ENCODE assay signal across 9 cellular contexts in genomic region chr7:45021604-45022296, GRCh38. TPM values are rescaled to one million over a fixed set of nuclear protein-coding genes. Genes with fewer than 3 reads are reported as not detected.
DNase-seq lines count a peak whose midpoint lies in the region; ATAC-seq, FAIRE-seq and TF ChIP-seq lines count a peak whose summit lies in the region.
"Had no signal": no experiment of that assay in that cellular context is flagged by ENCODE, and none has a peak within 500 bp of the region (broad histone marks: within the 10 kb centered on the region; RNA-seq: fewer than 3 reads in every experiment).

No MANE protein-coding gene starts in this region.

- no peak overlapping the region for H3K27ac ChIP-seq in pancreas
- H3K27ac ChIP-seq: C4-2B had no signal

- H3K4me1 ChIP-seq in pancreas = no peaks in the 10 kb centered on the region

- no peaks in the 10 kb centered on the region for H3K27me3 Mint-ChIP-seq in activated CD4-positive, alpha-beta memory T cell treated with anti-CD3 and anti-CD28 coated beads, Interleukin-2, amount 10 ng/mL, durations not matched to agents 7 days and 5 days
- H3K27me3 Mint-ChIP-seq in naive thymus-derived CD8-positive, alpha-beta T cell = no peaks in the 10 kb centered on the region

- H3K36me3 Mint-ChIP-seq in activated CD4-positive, alpha-beta memory T cell treated with anti-CD3 and anti-CD28 coated beads, Interleukin-2, amount 10 ng/mL, durations not matched to agents 7 days and 5 days (ENCODE audit: low read depth) = peaks cover 44% of the 10 kb centered on the region
- H3K36me3 Mint-ChIP-seq in naive thymus-derived CD8-positive, alpha-beta T cell = peaks cover 0 to 18% (median 5%) of the 10 kb centered on the region in 3 donors

- TF ChIP-seq CTCF in pancreas (IDR thresholded peaks at IDR 0.05) = no peak

- WGBS in pancreas, 2 donors = 90 to 91% methylated on average over 3 of the region's 3 CpGs

- no peaks in the 10 kb centered on the region for H3K9me3 ChIP-seq in pancreas

- POLR2A ChIA-PET in activated CD4-positive, alpha-beta memory T cell treated with anti-CD3 and anti-CD28 coated beads, Interleukin-2, amount 10 ng/mL, durations not matched to agents 7 days and 5 days (lab: Charles Lee) = interaction anchor here (0.6 to 12.4 kb wide), 8 partner anchors 10 to 457 kb away, joined by 3 to 412 read pairs (median 6); partner anchors contain the start of genes CCM2, MYO1G and TBRG4
- POLR2A ChIA-PET in naive thymus-derived CD8-positive, alpha-beta T cell (lab: Charles Lee) = interaction anchor here (0.7 to 17.7 kb wide), 8 partner anchors 8 to 136 kb away, joined by 3 to 314 read pairs (median 4); partner anchors contain the start of genes CCM2, MYO1G and TBRG4

- CTCF ChIA-PET in activated CD4-positive, alpha-beta memory T cell treated with anti-CD3 and anti-CD28 coated beads, Interleukin-2, amount 10 ng/mL, durations not matched to agents 7 days and 5 days (lab: Charles Lee) = interaction anchor here (1.1 to 2.8 kb wide), 5 partner anchors 14 to 49 kb away, joined by 3 to 11 read pairs (median 3); no protein-coding TSS in a partner anchor

- H3K36me3 ChIP-seq in pancreas = no peaks in the 10 kb centered on the region

- FAIRE-seq in pancreas (lab: Jason Lieb, UNC) = no peak

- peak; percentile 42 for DNase-seq in activated CD4-positive, alpha-beta T cell treated with anti-CD3 and anti-CD28 coated beads for 48 hours
- no peak for DNase-seq in activated CD4-positive, alpha-beta T cell treated with anti-CD3 and anti-CD28 coated beads for 4 hours
- peak; percentile 33 for DNase-seq in activated CD4-positive, alpha-beta memory T cell treated with anti-CD3 and anti-CD28 coated beads, Interleukin-2, amount 10 ng/mL, durations not matched to agents 7 days and 5 days
- DNase-seq in naive thymus-derived CD8-positive, alpha-beta T cell = no peak
- DNase-seq in pancreas = no peak
- DNase-seq in DMS153 (lab: John Stamatoyannopoulos, UW) = no peak
- no peak for DNase-seq in DMS153 treated with DMSO at 0.1 percent for 48 hours (lab: John Stamatoyannopoulos, UW; ENCODE audit: unreplicated experiment)

- no peak overlapping the region for H3K4me3 Mint-ChIP-seq in activated CD4-positive, alpha-beta memory T cell treated with anti-CD3 and anti-CD28 coated beads, Interleukin-2, amount 10 ng/mL, durations not matched to agents 7 days and 5 days
- H3K4me3 Mint-ChIP-seq in naive thymus-derived CD8-positive, alpha-beta T cell = peak overlapping the region in 6 of 10 donors; percentile 1 to 54 (median 18)

- ATAC-seq in HG03108 (IDR thresholded peaks at IDR 0.05; ENCODE audit: unreplicated experiment) (peak; percentile 49), pancreas (no peak)
- peak; percentile 54 to 61 for ATAC-seq in naive thymus-derived CD8-positive, alpha-beta T cell

- H3K9me3 Mint-ChIP-seq in activated CD4-positive, alpha-beta memory T cell treated with anti-CD3 and anti-CD28 coated beads, Interleukin-2, amount 10 ng/mL, durations not matched to agents 7 days and 5 days = no peaks in the 10 kb centered on the region
- no peaks in the 10 kb centered on the region for H3K9me3 Mint-ChIP-seq in naive thymus-derived CD8-positive, alpha-beta T cell

- peaks cover 48% of the 10 kb centered on the region for H3K4me1 Mint-ChIP-seq in activated CD4-positive, alpha-beta memory T cell treated with anti-CD3 and anti-CD28 coated beads, Interleukin-2, amount 10 ng/mL, durations not matched to agents 7 days and 5 days
- peaks cover 23 to 50% (median 42%) of the 10 kb centered on the region in 4 donors for H3K4me1 Mint-ChIP-seq in naive thymus-derived CD8-positive, alpha-beta T cell

- no peak overlapping the region for H3K4me3 ChIP-seq in pancreas

- peak overlapping the region; percentile 79 for H3K27ac Mint-ChIP-seq in activated CD4-positive, alpha-beta memory T cell treated with anti-CD3 and anti-CD28 coated beads, Interleukin-2, amount 10 ng/mL, durations not matched to agents 7 days and 5 days
- peak overlapping the region; percentile 1 to 92 (median 74) for H3K27ac Mint-ChIP-seq in naive thymus-derived CD8-positive, alpha-beta T cell

- H3K27me3 ChIP-seq in pancreas = no peaks in the 10 kb centered on the region

- intact Hi-C loops in pancreas (cut with DNase I) = no loop called here

RNA-seq across cellular contexts. Expression of gene CCM2, which starts 21.7 kb away (rescaled TPM):
- total RNA-seq in activated CD4-positive, alpha-beta memory T cell treated with anti-CD3 and anti-CD28 coated beads, Interleukin-2, amount 10 ng/mL, durations not matched to agents 7 days and 5 days = 100 to 1,000 TPM; 130 to 134 TPM
- 100 to 1,000 TPM; 160 to 167 TPM for total RNA-seq in naive thymus-derived CD8-positive, alpha-beta T cell
- 10 to 100 TPM; 49.9 to 81.7 (median 63.2) TPM for polyA plus RNA-seq in naive thymus-derived CD8-positive, alpha-beta T cell
- total RNA-seq in pancreas = 10 to 100 TPM; 13.4 to 19.5 (median 14.8) TPM
- 10 to 100 TPM; 33.5 to 33.7 TPM for polyA plus RNA-seq in pancreas

RNA-seq across cellular contexts. Expression of gene MYO1G, which starts 42.9 kb away (rescaled TPM):
- total RNA-seq in activated CD4-positive, alpha-beta memory T cell treated with anti-CD3 and anti-CD28 coated beads, Interleukin-2, amount 10 ng/mL, durations not matched to agents 7 days and 5 days = 100 to 1,000 TPM; 572 to 576 TPM
- total RNA-seq in naive thymus-derived CD8-positive, alpha-beta T cell = 10 to 100 TPM; 44.4 to 44.5 TPM
- polyA plus RNA-seq in naive thymus-derived CD8-positive, alpha-beta T cell = 100 to 1,000 TPM in 1 of 3 donors, 10 to 100 TPM in 2; 60.0 to 106 (median 73.8) TPM
- 1 to 10 TPM in 4 of 6 donors, under 1 TPM in 2; 0.28 to 3.1 (median 1.1) TPM for total RNA-seq in pancreas
- 1 to 10 TPM; 1.1 to 1.5 TPM for polyA plus RNA-seq in pancreas

Comparison
In these comparisons a context has a peak if more than half of its experiments do, and no peak if none do; other contexts are left out.
1. DNase-seq: peak in activated CD4-positive, alpha-beta T cell treated with anti-CD3 and anti-CD28 coated beads for 48 hours (single experiment) and activated CD4-positive, alpha-beta memory T cell treated with anti-CD3 and anti-CD28 coated beads, Interleukin-2, amount 10 ng/mL, durations not matched to agents 7 days and 5 days (single experiment); none in activated CD4-positive, alpha-beta T cell treated with anti-CD3 and anti-CD28 coated beads for 4 hours (0 of 2), naive thymus-derived CD8-positive, alpha-beta T cell (0 of 10), pancreas (0 of 6), DMS153 (single experiment) and DMS153 treated with DMSO at 0.1 percent for 48 hours (single experiment).
2. ATAC-seq: peak in HG03108 (single experiment) and naive thymus-derived CD8-positive, alpha-beta T cell (2 of 2); none in pancreas (0 of 4).
3. RNA of gene CCM2, which starts 21.7 kb away (total RNA-seq): 160 to 167 TPM in naive thymus-derived CD8-positive, alpha-beta T cell and 130 to 134 TPM in activated CD4-positive, alpha-beta memory T cell treated with anti-CD3 and anti-CD28 coated beads, Interleukin-2, amount 10 ng/mL, durations not matched to agents 7 days and 5 days; 13.4 to 19.5 TPM in pancreas; every median in the first group is over 4 times any median in the second.
4. RNA of gene MYO1G, which starts 42.9 kb away (total RNA-seq): 572 to 576 TPM in activated CD4-positive, alpha-beta memory T cell treated with anti-CD3 and anti-CD28 coated beads, Interleukin-2, amount 10 ng/mL, durations not matched to agents 7 days and 5 days; 44.4 to 44.5 TPM in naive thymus-derived CD8-positive, alpha-beta T cell and 0.28 to 3.1 TPM in pancreas; every median in the first group is over 10 times any median in the second.